ENCODE assay signal across 3 cellular contexts in genomic region chr3:197006860-197007259, GRCh38.
TF ChIP-seq lines count a peak whose summit lies in the region.

No MANE protein-coding gene starts in this region.

TF ChIP-seq in HCT116, 20 proteins besides CTCF, POLR2A, EP300 and RAD21:
- no peak for TF ChIP-seq FOSL1 (IDR thresholded peaks at IDR 0.05; ENCODE audit: low read depth)
- TF ChIP-seq CEBPB (IDR thresholded peaks at IDR 0.05; ENCODE audit: low read depth): no peak
- no peak for TF ChIP-seq TCF7L2 (IDR thresholded peaks at IDR 0.05; ENCODE audit: borderline replicate concordance, extremely low read depth, insufficient read depth, insufficient read length)
- TF ChIP-seq, protein P1, sequence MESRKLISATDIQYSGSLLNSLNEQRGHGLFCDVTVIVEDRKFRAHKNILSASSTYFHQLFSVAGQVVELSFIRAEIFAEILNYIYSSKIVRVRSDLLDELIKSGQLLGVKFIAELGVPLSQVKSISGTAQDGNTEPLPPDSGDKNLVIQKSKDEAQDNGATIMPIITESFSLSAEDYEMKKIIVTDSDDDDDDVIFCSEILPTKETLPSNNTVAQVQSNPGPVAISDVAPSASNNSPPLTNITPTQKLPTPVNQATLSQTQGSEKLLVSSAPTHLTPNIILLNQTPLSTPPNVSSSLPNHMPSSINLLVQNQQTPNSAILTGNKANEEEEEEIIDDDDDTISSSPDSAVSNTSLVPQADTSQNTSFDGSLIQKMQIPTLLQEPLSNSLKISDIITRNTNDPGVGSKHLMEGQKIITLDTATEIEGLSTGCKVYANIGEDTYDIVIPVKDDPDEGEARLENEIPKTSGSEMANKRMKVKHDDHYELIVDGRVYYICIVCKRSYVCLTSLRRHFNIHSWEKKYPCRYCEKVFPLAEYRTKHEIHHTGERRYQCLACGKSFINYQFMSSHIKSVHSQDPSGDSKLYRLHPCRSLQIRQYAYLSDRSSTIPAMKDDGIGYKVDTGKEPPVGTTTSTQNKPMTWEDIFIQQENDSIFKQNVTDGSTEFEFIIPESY (IDR thresholded peaks at IDR 0.05; ENCODE audit: extremely low read depth, insufficient replicate concordance, low read length): no peak
- no peak for TF ChIP-seq MAX (IDR thresholded peaks at IDR 0.05)
- TF ChIP-seq EZH2phosphoT487 (IDR thresholded peaks at IDR 0.05; ENCODE audit: borderline replicate concordance): no peak
- no peak for TF ChIP-seq SP1 (IDR thresholded peaks at IDR 0.05; ENCODE audit: low read depth)

TF ChIP-seq in K562, 482 proteins besides CTCF, POLR2A, EP300 and RAD21:
- TF ChIP-seq ZNF583 (CRISPR knock-in tag; IDR thresholded peaks at IDR 0.05): no peak
- TF ChIP-seq CBX2 (IDR thresholded peaks at IDR 0.05; ENCODE audit: insufficient read depth, low read length, poor library complexity, severe bottlenecking): no peak
- TF ChIP-seq KDM1A (IDR thresholded peaks at IDR 0.05): peak; percentile 42 to 74; a peak in 3 of 4 replicates
- TF ChIP-seq CHCHD3 (CRISPR knock-in tag; IDR thresholded peaks at IDR 0.05): no peak
- TF ChIP-seq ADNP (tag; IDR thresholded peaks at IDR 0.05): peak; percentile 47; the same call in 1 of the 2 replicates
- TF ChIP-seq RREB1 (CRISPR knock-in tag; IDR thresholded peaks at IDR 0.05): no peak
- no peak for TF ChIP-seq NR2C2 (CRISPR knock-in tag; IDR thresholded peaks at IDR 0.05)
- TF ChIP-seq NR2C2 (tag; IDR thresholded peaks at IDR 0.05): no peak
- no peak for TF ChIP-seq ZNF445 (CRISPR knock-in tag; IDR thresholded peaks at IDR 0.05; ENCODE audit: low read depth)
- TF ChIP-seq RBM25 (IDR thresholded peaks at IDR 0.05; ENCODE audit: low read depth, low read length, severe bottlenecking): peak; percentile 83
- 0 out of 2 replicates have a peak, but pooled peaks have one; percentile 38 for TF ChIP-seq SMARCA5 (IDR thresholded peaks at IDR 0.05)
- peak; percentile 85 for TF ChIP-seq BCOR (IDR thresholded peaks at IDR 0.05)
- 0 out of 2 replicates have a peak, but pooled peaks have one; percentile 57 for TF ChIP-seq CBX1 (IDR thresholded peaks at IDR 0.05; ENCODE audit: low read depth)

TF ChIP-seq in SK-N-SH, 30 proteins besides CTCF, POLR2A, EP300 and RAD21:
- TF ChIP-seq SMC3 (IDR thresholded peaks at IDR 0.05; ENCODE audit: low read depth, low read length) (no peak), TEAD4 (IDR thresholded peaks at IDR 0.05; ENCODE audit: borderline replicate concordance, insufficient read depth) (no peak), SIN3A (IDR thresholded peaks at IDR 0.05; ENCODE audit: borderline replicate concordance, low read depth, low read length) (no peak), EZH2phosphoT487 (IDR thresholded peaks at IDR 0.05; ENCODE audit: borderline replicate concordance, low read depth) (no peak), FOSL2 (IDR thresholded peaks at IDR 0.05; ENCODE audit: borderline replicate concordance, low read depth) (no peak)
